14 cellular contexts compared by ENCODE assay signal in genomic region chrX:132001127-132001526, GRCh38. TPM values are rescaled to one million over a fixed set of nuclear protein-coding genes. Genes with fewer than 3 reads are reported as not detected.
DNase-seq lines count a peak whose midpoint lies in the region; ATAC-seq and TF ChIP-seq lines count a peak whose summit lies in the region.
"Had no signal": no experiment of that assay in that cellular context is flagged by ENCODE, and none has a peak within 500 bp of the region (broad histone marks: within the 10 kb centered on the region; RNA-seq: fewer than 3 reads in every experiment).

No MANE protein-coding gene starts in this region.

- WGBS in esophagus squamous epithelium, 2 donors, result 17 to 36% methylated on average over 3 of the region's 3 CpGs
- WGBS in esophagus muscularis mucosa, result 72% methylated on average over 3 of the region's 3 CpGs

- DNase-seq in activated CD8-positive, alpha-beta memory T cell treated with anti-CD3 and anti-CD28 coated beads, Interleukin-2, amount 10 ng/mL, durations not matched to agents 7 days and 5 days, result no peak
- no peak for DNase-seq in activated CD8-positive, alpha-beta memory T cell treated with anti-CD3 and anti-CD28 coated beads, Interleukin-2, amount 50 U/mL, for 48 hours
- DNase-seq in activated T-cell treated with anti-CD3 and anti-CD28 coated beads, Interleukin-2, amount 50 U/mL, for 24 hours, result no peak
- DNase-seq in epithelial cell of prostate (ENCODE audit: low read depth, low spot score) (peak; percentile 79), esophagus squamous epithelium (lab: John Stamatoyannopoulos, UW) (no peak), esophagus muscularis mucosa (ENCODE audit: extremely low spot score) (no peak)
- no peak for DNase-seq in stimulated activated effector memory CD8-positive, alpha-beta T cell treated with anti-CD3 and anti-CD28 coated beads, Interleukin-12 subunit alpha, Interleukin-12 subunit beta, amount 100 ng/mL, for 72 hours (ENCODE audit: low spot score in 2 of 2)
- no peak for DNase-seq in activated T-helper 1 cell treated with anti-CD3 and anti-CD28 coated beads, Interleukin-12 subunit alpha, Interleukin-12 subunit beta, Interleukin-2, Interleukin-4 antibody, amounts not matched to agents 30 ng/mL and 10 ng/mL and 1 ng/mL, durations not matched to agents 14 hours and 24 hours and 36 hours (ENCODE audit: low spot score)
- DNase-seq: DMS79, endodermal cell, foreskin melanocyte, SJCRH30, spleen had no signal

- H3K36me3 Mint-ChIP-seq in activated CD8-positive, alpha-beta memory T cell treated with anti-CD3 and anti-CD28 coated beads, Interleukin-2, amount 10 ng/mL, durations not matched to agents 7 days and 5 days, result no peaks in the 10 kb centered on the region
- no peaks in the 10 kb centered on the region for H3K36me3 Mint-ChIP-seq in activated T-cell treated with anti-CD3 and anti-CD28 coated beads, Interleukin-2, amount 50 U/mL, for 24 hours (ENCODE audit: low read depth)
- no peaks in the 10 kb centered on the region for H3K36me3 Mint-ChIP-seq in stimulated activated effector memory CD8-positive, alpha-beta T cell treated with anti-CD3 and anti-CD28 coated beads, Interleukin-12 subunit alpha, Interleukin-12 subunit beta, amount 100 ng/mL, for 72 hours
- no peaks in the 10 kb centered on the region for H3K36me3 Mint-ChIP-seq in activated T-helper 1 cell treated with anti-CD3 and anti-CD28 coated beads, Interleukin-12 subunit alpha, Interleukin-12 subunit beta, Interleukin-2, Interleukin-4 antibody, amounts not matched to agents 30 ng/mL and 10 ng/mL and 1 ng/mL, durations not matched to agents 14 hours and 24 hours and 36 hours (ENCODE audit: low read depth)

- no peak for TF ChIP-seq CTCF in esophagus squamous epithelium (IDR thresholded peaks at IDR 0.05)
- no peak for TF ChIP-seq CTCF in esophagus muscularis mucosa (IDR thresholded peaks at IDR 0.05)

- peaks cover 12% of the 10 kb centered on the region for H3K4me1 Mint-ChIP-seq in activated CD8-positive, alpha-beta memory T cell treated with anti-CD3 and anti-CD28 coated beads, Interleukin-2, amount 10 ng/mL, durations not matched to agents 7 days and 5 days
- peaks cover 29% of the 10 kb centered on the region for H3K4me1 Mint-ChIP-seq in activated T-cell treated with anti-CD3 and anti-CD28 coated beads, Interleukin-2, amount 50 U/mL, for 24 hours (ENCODE audit: low read depth)
- H3K4me1 Mint-ChIP-seq in stimulated activated effector memory CD8-positive, alpha-beta T cell treated with anti-CD3 and anti-CD28 coated beads, Interleukin-12 subunit alpha, Interleukin-12 subunit beta, amount 100 ng/mL, for 72 hours, result peaks cover 23% of the 10 kb centered on the region
- H3K4me1 Mint-ChIP-seq in activated T-helper 1 cell treated with anti-CD3 and anti-CD28 coated beads, Interleukin-12 subunit alpha, Interleukin-12 subunit beta, Interleukin-2, Interleukin-4 antibody, amounts not matched to agents 30 ng/mL and 10 ng/mL and 1 ng/mL, durations not matched to agents 14 hours and 24 hours and 36 hours (ENCODE audit: low read depth), result peaks cover 18% of the 10 kb centered on the region
- H3K4me1 Mint-ChIP-seq: endodermal cell had no signal

- H3K27ac ChIP-seq in epithelial cell of prostate, result peak overlapping the region; percentile 58
- no peak overlapping the region for H3K27ac ChIP-seq in esophagus squamous epithelium
- H3K27ac ChIP-seq in esophagus muscularis mucosa (replicated peaks in 1 of 4), result no peak overlapping the region
- H3K27ac ChIP-seq: SJCRH30, spleen had no signal

- no peaks in the 10 kb centered on the region for H3K9me3 Mint-ChIP-seq in activated CD8-positive, alpha-beta memory T cell treated with anti-CD3 and anti-CD28 coated beads, Interleukin-2, amount 10 ng/mL, durations not matched to agents 7 days and 5 days (ENCODE audit: low read depth)
- H3K9me3 Mint-ChIP-seq in activated T-cell treated with anti-CD3 and anti-CD28 coated beads, Interleukin-2, amount 50 U/mL, for 24 hours, result no peaks in the 10 kb centered on the region
- H3K9me3 Mint-ChIP-seq in stimulated activated effector memory CD8-positive, alpha-beta T cell treated with anti-CD3 and anti-CD28 coated beads, Interleukin-12 subunit alpha, Interleukin-12 subunit beta, amount 100 ng/mL, for 72 hours, result no peaks in the 10 kb centered on the region
- no peaks in the 10 kb centered on the region for H3K9me3 Mint-ChIP-seq in activated T-helper 1 cell treated with anti-CD3 and anti-CD28 coated beads, Interleukin-12 subunit alpha, Interleukin-12 subunit beta, Interleukin-2, Interleukin-4 antibody, amounts not matched to agents 30 ng/mL and 10 ng/mL and 1 ng/mL, durations not matched to agents 14 hours and 24 hours and 36 hours
- H3K9me3 Mint-ChIP-seq: endodermal cell had no signal

- ATAC-seq in activated CD8-positive, alpha-beta memory T cell treated with anti-CD3 and anti-CD28 coated beads, Interleukin-2, amount 10 ng/mL, durations not matched to agents 7 days and 5 days, result peak; percentile 30
- peak; percentile 91 for ATAC-seq in stimulated activated effector memory CD8-positive, alpha-beta T cell treated with anti-CD3 and anti-CD28 coated beads, Interleukin-12 subunit alpha, Interleukin-12 subunit beta, amount 100 ng/mL, for 72 hours
- ATAC-seq: left lobe of liver had no signal

- H3K9me3 ChIP-seq in esophagus squamous epithelium, result no peaks in the 10 kb centered on the region
- no peaks in the 10 kb centered on the region for H3K9me3 ChIP-seq in esophagus muscularis mucosa
- H3K9me3 ChIP-seq: SJCRH30, spleen had no signal

- no peaks in the 10 kb centered on the region for H3K27me3 Mint-ChIP-seq in activated CD8-positive, alpha-beta memory T cell treated with anti-CD3 and anti-CD28 coated beads, Interleukin-2, amount 10 ng/mL, durations not matched to agents 7 days and 5 days
- peaks cover 32% of the 10 kb centered on the region for H3K27me3 Mint-ChIP-seq in activated T-cell treated with anti-CD3 and anti-CD28 coated beads, Interleukin-2, amount 50 U/mL, for 24 hours
- H3K27me3 Mint-ChIP-seq in activated T-helper 1 cell treated with anti-CD3 and anti-CD28 coated beads, Interleukin-12 subunit alpha, Interleukin-12 subunit beta, Interleukin-2, Interleukin-4 antibody, amounts not matched to agents 30 ng/mL and 10 ng/mL and 1 ng/mL, durations not matched to agents 14 hours and 24 hours and 36 hours (ENCODE audit: insufficient read depth), result peaks cover 1% of the 10 kb centered on the region

- H3K27me3 ChIP-seq in esophagus squamous epithelium (peaks cover 0 to 5% (median 0%) of the 10 kb centered on the region in 4 donors), esophagus muscularis mucosa (peaks cover 0 to 6% (median 0%) of the 10 kb centered on the region in 4 donors)
- H3K27me3 ChIP-seq: SJCRH30 had no signal

- no peak for TF ChIP-seq EP300 in esophagus muscularis mucosa (IDR thresholded peaks at IDR 0.05)

- H3K4me1 ChIP-seq in esophagus squamous epithelium, result peaks cover 0 to 9% (median 0%) of the 10 kb centered on the region in 3 donors
- no peaks in the 10 kb centered on the region for H3K4me1 ChIP-seq in esophagus muscularis mucosa
- H3K4me1 ChIP-seq: SJCRH30, spleen had no signal

- intact Hi-C loops in esophagus squamous epithelium (cut with DNase I), result no loop called here
- intact Hi-C loops in esophagus muscularis mucosa (cut with DNase I), result no loop called here
- intact Hi-C loops in activated T-helper 1 cell treated with anti-CD3 and anti-CD28 coated beads, Interleukin-12 subunit alpha, Interleukin-12 subunit beta, Interleukin-2, Interleukin-4 antibody, amounts not matched to agents 30 ng/mL and 10 ng/mL and 1 ng/mL, durations not matched to agents 14 hours and 24 hours and 36 hours (cut with micrococcal nuclease), result loop anchor here (2.0 kb wide), 1 partner anchor 22 kb away; the partner anchor contains the start of gene STK26

- H3K4me3 Mint-ChIP-seq in activated CD8-positive, alpha-beta memory T cell treated with anti-CD3 and anti-CD28 coated beads, Interleukin-2, amount 10 ng/mL, durations not matched to agents 7 days and 5 days, result no peak overlapping the region
- no peak overlapping the region for H3K4me3 Mint-ChIP-seq in activated T-cell treated with anti-CD3 and anti-CD28 coated beads, Interleukin-2, amount 50 U/mL, for 24 hours
- H3K4me3 Mint-ChIP-seq in stimulated activated effector memory CD8-positive, alpha-beta T cell treated with anti-CD3 and anti-CD28 coated beads, Interleukin-12 subunit alpha, Interleukin-12 subunit beta, amount 100 ng/mL, for 72 hours, result no peak overlapping the region
- no peak overlapping the region for H3K4me3 Mint-ChIP-seq in activated T-helper 1 cell treated with anti-CD3 and anti-CD28 coated beads, Interleukin-12 subunit alpha, Interleukin-12 subunit beta, Interleukin-2, Interleukin-4 antibody, amounts not matched to agents 30 ng/mL and 10 ng/mL and 1 ng/mL, durations not matched to agents 14 hours and 24 hours and 36 hours
- H3K4me3 Mint-ChIP-seq: endodermal cell had no signal

- no peaks in the 10 kb centered on the region for H3K36me3 ChIP-seq in esophagus squamous epithelium
- H3K36me3 ChIP-seq in esophagus muscularis mucosa, result no peaks in the 10 kb centered on the region
- H3K36me3 ChIP-seq: SJCRH30, spleen had no signal

- CTCF ChIA-PET in activated CD8-positive, alpha-beta memory T cell treated with anti-CD3 and anti-CD28 coated beads, Interleukin-2, amount 10 ng/mL, durations not matched to agents 7 days and 5 days (lab: Charles Lee), result no interaction called here

- H3K27ac Mint-ChIP-seq in activated CD8-positive, alpha-beta memory T cell treated with anti-CD3 and anti-CD28 coated beads, Interleukin-2, amount 10 ng/mL, durations not matched to agents 7 days and 5 days, result no peak overlapping the region
- H3K27ac Mint-ChIP-seq in activated T-cell treated with anti-CD3 and anti-CD28 coated beads, Interleukin-2, amount 50 U/mL, for 24 hours, result peak overlapping the region; percentile 44
- no peak overlapping the region for H3K27ac Mint-ChIP-seq in stimulated activated effector memory CD8-positive, alpha-beta T cell treated with anti-CD3 and anti-CD28 coated beads, Interleukin-12 subunit alpha, Interleukin-12 subunit beta, amount 100 ng/mL, for 72 hours
- no peak overlapping the region for H3K27ac Mint-ChIP-seq in activated T-helper 1 cell treated with anti-CD3 and anti-CD28 coated beads, Interleukin-12 subunit alpha, Interleukin-12 subunit beta, Interleukin-2, Interleukin-4 antibody, amounts not matched to agents 30 ng/mL and 10 ng/mL and 1 ng/mL, durations not matched to agents 14 hours and 24 hours and 36 hours
- H3K27ac Mint-ChIP-seq: endodermal cell had no signal

- H3K4me3 ChIP-seq in esophagus squamous epithelium (no peak overlapping the region), esophagus muscularis mucosa (no peak overlapping the region)
- H3K4me3 ChIP-seq: SJCRH30, spleen had no signal

- no peak for TF ChIP-seq POLR2A in esophagus squamous epithelium (IDR thresholded peaks at IDR 0.05)
- TF ChIP-seq POLR2A in esophagus muscularis mucosa (IDR thresholded peaks at IDR 0.05; ENCODE audit: low read depth), result no peak

RNA-seq across cellular contexts. Expression of gene STK26, which starts 22.0 kb away (rescaled TPM):
- 10 to 100 TPM; 39.5 to 49.7 TPM for total RNA-seq in activated CD8-positive, alpha-beta memory T cell treated with anti-CD3 and anti-CD28 coated beads, Interleukin-2, amount 10 ng/mL, durations not matched to agents 7 days and 5 days
- total RNA-seq in esophagus squamous epithelium (10 to 100 TPM; 12.2 to 21.6 (median 19.9) TPM), esophagus muscularis mucosa (10 to 100 TPM; 11.6 to 15.9 (median 13.6) TPM)
- 57.1 and 59.3 TPM in 2 replicates for total RNA-seq in activated T-helper 1 cell treated with anti-CD3 and anti-CD28 coated beads, Interleukin-12 subunit alpha, Interleukin-12 subunit beta, Interleukin-2, Interleukin-4 antibody, amounts not matched to agents 30 ng/mL and 10 ng/mL and 1 ng/mL, durations not matched to agents 14 hours and 24 hours and 36 hours
